ENCODE assay signal across 11 cellular contexts in the genomic region with DNA sequence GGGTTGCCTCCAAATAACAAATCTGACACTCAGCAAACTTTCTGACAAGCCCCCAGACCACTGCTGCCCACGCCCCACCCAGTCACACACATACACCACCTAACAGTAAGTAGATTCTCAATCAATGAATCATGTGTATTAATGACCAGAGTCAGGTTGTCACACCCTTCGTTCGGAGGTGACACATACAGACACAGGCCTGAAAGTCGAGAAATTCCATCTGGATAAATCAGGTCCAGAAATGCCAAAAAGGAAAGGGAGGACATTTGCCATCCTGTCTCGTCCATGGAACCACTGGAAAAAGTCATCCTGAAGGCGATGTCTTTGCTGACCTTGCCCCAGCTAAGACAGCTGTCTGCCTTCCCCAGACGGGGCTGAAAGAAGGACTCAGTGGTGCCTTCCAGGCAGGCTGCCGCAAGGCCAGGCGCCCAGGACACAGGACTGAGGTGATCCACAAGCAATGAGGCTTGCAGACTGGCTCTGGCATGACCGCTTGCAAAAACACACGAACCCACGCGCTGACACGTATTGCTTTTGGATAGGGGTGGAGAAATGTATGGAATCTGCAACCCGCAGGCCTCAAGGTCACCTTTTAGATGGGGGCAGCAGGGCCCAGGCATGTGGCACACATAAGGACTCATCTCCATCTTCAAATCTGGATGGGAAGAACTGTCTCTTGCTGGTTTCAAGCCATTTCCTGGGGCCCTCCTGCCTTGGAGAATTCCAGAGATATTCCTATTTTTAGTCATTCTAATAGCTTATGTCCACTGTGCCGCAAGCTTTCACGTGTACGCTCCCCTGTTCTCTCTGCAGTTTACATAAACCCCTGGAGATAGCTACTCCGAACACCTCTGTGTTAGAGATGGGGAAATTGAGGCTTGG. TPM values are rescaled to one million over a fixed set of nuclear protein-coding genes. Genes with fewer than 3 reads are reported as not detected.
DNase-seq lines count a peak whose midpoint lies in the region; ATAC-seq and TF ChIP-seq lines count a peak whose summit lies in the region.
"Had no signal": no experiment of that assay in that cellular context is flagged by ENCODE, and none has a peak within 500 bp of the region (broad histone marks: within the 10 kb centered on the region; RNA-seq: fewer than 3 reads in every experiment).

No MANE protein-coding gene starts in this region.

- no peak overlapping the region for H3K4me3 Mint-ChIP-seq in type B pancreatic cell
- H3K4me3 Mint-ChIP-seq: nephron had no signal

- H3K36me3 Mint-ChIP-seq in type B pancreatic cell = peaks cover 4% of the 10 kb centered on the region

- no peak for TF ChIP-seq CTCF in heart left ventricle (IDR thresholded peaks at IDR 0.05)
- no peak for TF ChIP-seq CTCF in type B pancreatic cell (conservative IDR thresholded peaks at IDR 0.05)

- intact Hi-C loops in heart left ventricle (cut with DNase I) (loop anchor here in 2 of 10 donors (5.0 to 10.0 kb wide), 2 partner anchors 76 to 79 kb away; no protein-coding TSS in a partner anchor), Right ventricle myocardium inferior (cut with DNase I) (no loop called here)

- H3K4me1 ChIP-seq in heart left ventricle = peaks cover 0 to 82% (median 38%) of the 10 kb centered on the region in 12 donors
- peaks cover 3% of the 10 kb centered on the region for H3K4me1 ChIP-seq in adipocyte (ENCODE audit: control insufficient read depth, insufficient read depth, low read length)
- H3K4me1 ChIP-seq in SJCRH30 = peaks cover 15% of the 10 kb centered on the region; the same call in 1 of the 2 replicates

- H3K27ac Mint-ChIP-seq in type B pancreatic cell = peak overlapping the region; percentile 55
- H3K27ac Mint-ChIP-seq: nephron had no signal

- peaks cover 56% of the 10 kb centered on the region for H3K4me1 Mint-ChIP-seq in type B pancreatic cell (ENCODE audit: unreplicated experiment)

- no peak for DNase-seq in heart left ventricle
- DNase-seq in Right ventricle myocardium inferior (ENCODE audit: missing footprints) = no peak
- DNase-seq in adipocyte (ENCODE audit: low read depth) = peak; percentile 62
- DNase-seq in kidney tubule cell (ENCODE audit: low spot score) = peak; percentile 90
- no peak for DNase-seq in type B pancreatic cell (ENCODE audit: extremely low spot score, unreplicated experiment)
- no peak for DNase-seq in NK-92 treated with Interleukin-12 subunit alpha and Interleukin-12 subunit beta, amount 100 ng/mL, for 24 hours (lab: John Stamatoyannopoulos, UW)
- no peak for DNase-seq in SJCRH30
- no peak for DNase-seq in DMS53 (lab: John Stamatoyannopoulos, UW)
- DNase-seq: SHP77 treated with DMSO at 0.1 percent for 48 hours had no signal

- no peak for TF ChIP-seq POLR2A in heart left ventricle (IDR thresholded peaks at IDR 0.05)

- H3K4me3 ChIP-seq in heart left ventricle (no peak overlapping the region), adipocyte (ENCODE audit: low read length) (no peak overlapping the region), SJCRH30 (no peak overlapping the region)

- peaks cover 0 to 3% (median 0%) of the 10 kb centered on the region in 9 donors for H3K36me3 ChIP-seq in heart left ventricle
- no peaks in the 10 kb centered on the region for H3K36me3 ChIP-seq in adipocyte (ENCODE audit: control insufficient read depth, insufficient read depth, low read length, severe bottlenecking)
- H3K36me3 ChIP-seq in SJCRH30 = no peaks in the 10 kb centered on the region

- no peak overlapping the region for H3K9ac ChIP-seq in adipocyte (ENCODE audit: low read length)

- H3K27ac ChIP-seq in heart left ventricle = peak overlapping the region; percentile 2 to 89 (median 80)
- no peak overlapping the region for H3K27ac ChIP-seq in SJCRH30

- peaks cover 9% of the 10 kb centered on the region for H3K9me3 Mint-ChIP-seq in type B pancreatic cell
- H3K9me3 Mint-ChIP-seq: IgD-negative memory B cell had no signal

- peak in 1 of 4 donors; percentile 27 for ATAC-seq in heart left ventricle
- ATAC-seq in Right ventricle myocardium inferior = no peak

- 66 to 75% (median 73%) methylated on average over 19 of the region's 19 CpGs for WGBS in heart left ventricle, 4 donors

- peaks cover 0 to 12% (median 0%) of the 10 kb centered on the region in 12 donors for H3K9me3 ChIP-seq in heart left ventricle
- peaks cover 13% of the 10 kb centered on the region for H3K9me3 ChIP-seq in adipocyte (ENCODE audit: control insufficient read depth, low read length)
- no peaks in the 10 kb centered on the region for H3K9me3 ChIP-seq in SJCRH30 (replicated peaks)

- no peaks in the 10 kb centered on the region for H3K27me3 Mint-ChIP-seq in type B pancreatic cell
- H3K27me3 Mint-ChIP-seq: IgD-negative memory B cell had no signal

- no peaks in the 10 kb centered on the region for H3K27me3 ChIP-seq in heart left ventricle
- peaks cover 16% of the 10 kb centered on the region for H3K27me3 ChIP-seq in adipocyte (replicated peaks; ENCODE audit: control insufficient read depth, insufficient read depth, low read length)
- no peaks in the 10 kb centered on the region; the same call in 1 of the 2 replicates for H3K27me3 ChIP-seq in SJCRH30

RNA-seq across cellular contexts. Expression of gene NFATC2, which starts 9.0 kb away (rescaled TPM):
- total RNA-seq in heart left ventricle (1 to 10 TPM in 8 of 9 donors, under 1 TPM in 1; 0.83 to 7.6 (median 3.8) TPM), Right ventricle myocardium inferior (2.1 TPM), type B pancreatic cell (ENCODE audit: low replicate concordance) (4.8 and 9.5 TPM in 2 replicates)
- polyA plus RNA-seq in heart left ventricle = 1 to 10 TPM in 1 of 2 donors, under 1 TPM in 1; 0.76 to 1.7 TPM
- total RNA-seq in SJCRH30 (2014; rRNA removed; shearing (Covaris generic)) = not detected in 2 replicates

Comparison
In these comparisons a context has a peak if more than half of its experiments do, and no peak if none do; other contexts are left out.
1. DNase-seq: peak in adipocyte (single experiment) and kidney tubule cell (single experiment); none in heart left ventricle (0 of 5), Right ventricle myocardium inferior (single experiment), type B pancreatic cell (single experiment), NK-92 treated with Interleukin-12 subunit alpha and Interleukin-12 subunit beta, amount 100 ng/mL, for 24 hours (single experiment), SJCRH30 (0 of 2) and DMS53 (single experiment).